ENCODE assay signal across 8 cellular contexts in genomic region chr6:28977351-28978136, GRCh38. TPM values are rescaled to one million over a fixed set of nuclear protein-coding genes. Genes with fewer than 3 reads are reported as not detected.
DNase-seq lines count a peak whose midpoint lies in the region; ATAC-seq and TF ChIP-seq lines count a peak whose summit lies in the region.

No MANE protein-coding gene starts in this region.

- H3K4me3 ChIP-seq in A673 (ENCODE audit: low read depth, low read length, poor library complexity, severe bottlenecking) (peak overlapping the region; percentile 49), iPS-18a (ENCODE audit: low read length) (peak overlapping the region; percentile 37), thymus (ENCODE audit: low read length) (peak overlapping the region; percentile 22)

- H3K27ac Mint-ChIP-seq in IgD-negative memory B cell = peak overlapping the region in 1 of 3 donors; percentile 67
- H3K27ac Mint-ChIP-seq in activated naive CD8-positive, alpha-beta T cell treated with anti-CD3 and anti-CD28 coated beads for 36 hours = peak overlapping the region; percentile 26

- ATAC-seq in HG03108 (IDR thresholded peaks at IDR 0.05; ENCODE audit: unreplicated experiment) = no peak

- H3K9me3 ChIP-seq in A673 (ENCODE audit: low read depth, low read length, poor library complexity, severe bottlenecking) (no peaks in the 10 kb centered on the region), iPS-18a (ENCODE audit: control insufficient read depth, low read depth, low read length) (no peaks in the 10 kb centered on the region), thymus (ENCODE audit: control insufficient read depth) (no peaks in the 10 kb centered on the region)

- POLR2A ChIA-PET in A673 (lab: Charles Lee; ENCODE audit: low non-redundant PET) = no interaction called here

- H3K27me3 ChIP-seq in A673 (replicated peaks; ENCODE audit: insufficient read depth, low read depth, low read length, poor library complexity) (no peaks in the 10 kb centered on the region), iPS-18a (ENCODE audit: control insufficient read depth, insufficient read depth, low read length) (peaks cover 35% of the 10 kb centered on the region), thymus (ENCODE audit: control insufficient read depth, insufficient read depth) (peaks cover 26% of the 10 kb centered on the region)

- H3K4me1 Mint-ChIP-seq in IgD-negative memory B cell = peaks cover 25 to 30% (median 27%) of the 10 kb centered on the region in 3 donors
- H3K4me1 Mint-ChIP-seq in activated naive CD8-positive, alpha-beta T cell treated with anti-CD3 and anti-CD28 coated beads for 36 hours = peaks cover 33% of the 10 kb centered on the region

- H3K9me3 Mint-ChIP-seq in IgD-negative memory B cell = peaks cover 0 to 5% (median 0%) of the 10 kb centered on the region in 3 donors
- H3K9me3 Mint-ChIP-seq in activated naive CD8-positive, alpha-beta T cell treated with anti-CD3 and anti-CD28 coated beads for 36 hours = peaks cover 3% of the 10 kb centered on the region

- no peak overlapping the region for H3K9ac ChIP-seq in iPS-18a (ENCODE audit: low read length)

- 14% methylated on average over 52 of the region's 52 CpGs for WGBS in thymus

- TF ChIP-seq CTCF in A673 (conservative IDR thresholded peaks at IDR 0.05; ENCODE audit: low read depth, low read length) = no peak

- H3K4me1 ChIP-seq in A673 (ENCODE audit: insufficient read depth, low read length, poor library complexity, severe bottlenecking) = peaks cover 15% of the 10 kb centered on the region
- H3K4me1 ChIP-seq in iPS-18a (ENCODE audit: control insufficient read depth, low read depth, low read length) = peaks cover 8% of the 10 kb centered on the region
- peaks cover 5% of the 10 kb centered on the region for H3K4me1 ChIP-seq in thymus (ENCODE audit: control insufficient read depth, insufficient read depth, low read length)

- intact Hi-C loops in A673 (cut with micrococcal nuclease; ENCODE audit: unreplicated experiment) = no loop called here

- peaks cover 14% of the 10 kb centered on the region for H3K27me3 Mint-ChIP-seq in IgD-negative memory B cell
- H3K27me3 Mint-ChIP-seq in activated naive CD8-positive, alpha-beta T cell treated with anti-CD3 and anti-CD28 coated beads for 36 hours = peaks cover 50% of the 10 kb centered on the region

- TSS peak; percentile 86 for BruUV-seq in A673 (replicated peaks; lab: Mats Ljungman, UMichigan)

- H3K4me3 Mint-ChIP-seq in IgD-negative memory B cell = peak overlapping the region; percentile 79 to 86 (median 85)
- H3K4me3 Mint-ChIP-seq in activated naive CD8-positive, alpha-beta T cell treated with anti-CD3 and anti-CD28 coated beads for 36 hours = peak overlapping the region; percentile 70

- CTCF ChIA-PET in A673 (lab: Charles Lee) = no interaction called here

- H3K27ac ChIP-seq in A673 (ENCODE audit: low read depth, low read length, poor library complexity, severe bottlenecking) (peak overlapping the region; percentile 73), iPS-18a (ENCODE audit: low read length) (no peak overlapping the region), thymus (ENCODE audit: low read depth) (no peak overlapping the region)

- DNase-seq in A673 (ENCODE audit: low spot score) = peak; percentile 87
- DNase-seq in activated naive CD8-positive, alpha-beta T cell treated with anti-CD3 and anti-CD28 coated beads for 36 hours = peak; percentile 45
- no peak for DNase-seq in NCI-H2196 (lab: John Stamatoyannopoulos, UW; ENCODE audit: unreplicated experiment)
- no peak for DNase-seq in ureter (ENCODE audit: low spot score)

- H3K36me3 ChIP-seq in A673 (ENCODE audit: insufficient read depth, low read length, poor library complexity, severe bottlenecking) (no peaks in the 10 kb centered on the region), iPS-18a (ENCODE audit: control insufficient read depth, low read depth, low read length) (no peaks in the 10 kb centered on the region), thymus (ENCODE audit: control insufficient read depth, insufficient read depth) (no peaks in the 10 kb centered on the region)

- peaks cover 3% of the 10 kb centered on the region for H3K36me3 Mint-ChIP-seq in IgD-negative memory B cell
- peaks cover 4% of the 10 kb centered on the region for H3K36me3 Mint-ChIP-seq in activated naive CD8-positive, alpha-beta T cell treated with anti-CD3 and anti-CD28 coated beads for 36 hours

RNA-seq across cellular contexts. Expression of gene ZNF311, which starts 27.6 kb away (rescaled TPM):
- total RNA-seq in A673 (2021) (0.84 and 0.92 TPM in 2 replicates), ureter (3.2 TPM)
- polyA plus RNA-seq in IgD-negative memory B cell (not detected), thymus (0.80 TPM)
- total RNA-seq in activated naive CD8-positive, alpha-beta T cell treated with anti-CD3 and anti-CD28 coated beads for 36 hours = 1 to 10 TPM; 1.0 TPM

RNA-seq across cellular contexts. Expression of gene TRIM27, which starts 53.8 kb away (rescaled TPM):
- total RNA-seq in A673 (2021) (70.5 and 81.1 TPM in 2 replicates), ureter (85.2 TPM)
- polyA plus RNA-seq in IgD-negative memory B cell (60.1 TPM), thymus (67.9 TPM)
- total RNA-seq in activated naive CD8-positive, alpha-beta T cell treated with anti-CD3 and anti-CD28 coated beads for 36 hours = 10 to 100 TPM; 51.5 to 52.3 TPM

Comparison
In these comparisons a context has a peak if more than half of its experiments do, and no peak if none do; other contexts are left out.
1. DNase-seq: peak in A673 (single experiment) and activated naive CD8-positive, alpha-beta T cell treated with anti-CD3 and anti-CD28 coated beads for 36 hours (single experiment); none in NCI-H2196 (single experiment) and ureter (single experiment).
2. Peak in every context shown above with its lines, with median percentiles within 50 percentile points of each other: H3K4me3 ChIP-seq.